Comparison of ENCODE assay signal across 9 cellular contexts in genomic region chr6:4136354-4136831, GRCh38. TPM values are rescaled to one million over a fixed set of nuclear protein-coding genes. Genes with fewer than 3 reads are reported as not detected.
DNase-seq lines count a peak whose midpoint lies in the region; ATAC-seq, FAIRE-seq and TF ChIP-seq lines count a peak whose summit lies in the region.
"Had no signal": no experiment of that assay in that cellular context is flagged by ENCODE, and none has a peak within 500 bp of the region (broad histone marks: within the 10 kb centered on the region; RNA-seq: fewer than 3 reads in every experiment).

No MANE protein-coding gene starts in this region.

- peak overlapping the region; percentile 57 for H3K9ac ChIP-seq in GM12878 (ENCODE audit: control insufficient read depth, insufficient read depth, low read length)

- TF ChIP-seq RAD21 in GM12878 (IDR thresholded peaks at IDR 0.05; ENCODE audit: insufficient read depth, low read depth, low read length) = no peak

- H3K27ac ChIP-seq in GM12878 (ENCODE audit: control insufficient read depth, insufficient read depth) (peak overlapping the region; percentile 57), tibial artery (peak overlapping the region; percentile 88 to 96)

- H3K27me3 ChIP-seq in GM12878 (replicated peaks in 1 of 2; ENCODE audit: control insufficient read depth in 2 of 2, insufficient read depth in 2 of 2, low read length in 1 of 2) (no peaks in the 10 kb centered on the region), tibial artery (no peaks in the 10 kb centered on the region)

- peak overlapping the region; percentile 76 for H2AFZ ChIP-seq in GM12878 (ENCODE audit: control insufficient read depth, low read depth, low read length)

- intact Hi-C loops in GM12878 (cut with micrococcal nuclease; ENCODE audit: unreplicated experiment) (loop anchor here (5.0 kb wide), 1 partner anchor 114 kb away; a partner anchor contains a TSS), lower leg skin (cut with DNase I; ENCODE audit: low total_unique reads) (no loop called here), tibial artery (cut with DNase I; ENCODE audit: low total_unique reads) (loop anchor here (10.0 kb wide), 1 partner anchor 392 kb away; no protein-coding TSS in a partner anchor)

- H3K4me1 Mint-ChIP-seq in activated T-cell treated with anti-CD3 and anti-CD28 coated beads, Interleukin-2, amount 50 U/mL, for 4 hours (ENCODE audit: low read depth) = peaks cover 49% of the 10 kb centered on the region

- TF ChIP-seq EP300 in GM12878 (IDR thresholded peaks at IDR 0.05; ENCODE audit: borderline replicate concordance in 1 of 2, control insufficient read depth in 1 of 2, low read depth in 2 of 2, low read length in 2 of 2) = no peak

- peak overlapping the region; percentile 83 for H3K4me3 Mint-ChIP-seq in activated T-cell treated with anti-CD3 and anti-CD28 coated beads, Interleukin-2, amount 50 U/mL, for 4 hours

- BruUV-seq in GM12878 (replicated peaks; lab: Mats Ljungman, UMichigan) = no TSS peak

- in situ Hi-C loops in GM12878 (cut with MboI) (no loop called here), GM13977 (cut with MboI; ENCODE audit: low pct_unique_long_range_greater_than_20kb, low sequenced_read_pairs, unreplicated experiment) (no loop called here)

- H3K4me3 ChIP-seq in GM12878 (peak overlapping the region; percentile 83), lower leg skin (ENCODE audit: low read depth, poor library complexity, severe bottlenecking) (peak overlapping the region; percentile 31), tibial artery (peak overlapping the region; percentile 67 to 90)

- SMC1A ChIA-PET in GM12878 (lab: Charles Lee; ENCODE audit: uncharacterized antibody, unreplicated experiment) = interaction anchor here (1.1 to 8.3 kb wide), 5 partner anchors 18 to 115 kb away, joined by 3 to 83 read pairs (median 4); no protein-coding TSS in a partner anchor

- no peaks in the 10 kb centered on the region for H3K9me3 ChIP-seq in GM12878 (replicated peaks; ENCODE audit: control insufficient read depth, insufficient read depth, low read length)
- H3K9me3 ChIP-seq in tibial artery = no peaks in the 10 kb centered on the region

- no peak for DNase-seq in activated T-cell treated with anti-CD3 and anti-CD28 coated beads, Interleukin-2, amount 50 U/mL, for 4 hours
- DNase-seq in activated T-cell treated with anti-CD3 and anti-CD28 coated beads, Interleukin-2, amount 50 U/mL, for 1 hour = no peak
- DNase-seq in GM12878 (ENCODE audit: low read depth, low spot score) (no peak), lower leg skin (ENCODE audit: low spot score in 2 of 2) (no peak), tibial artery (no peak), GM13977 (ENCODE audit: low spot score) (no peak), islet precursor cell (no peak), hypothalamus (lab: John Stamatoyannopoulos, UW) (no peak)

- POLR2A ChIA-PET in GM12878 (lab: Charles Lee) = interaction anchor here (0.5 to 3.8 kb wide), 2 partner anchors 114 to 936 kb away, joined by 3 to 29 read pairs; a partner anchor contains a TSS

- H3K79me2 ChIP-seq in GM12878 (ENCODE audit: control insufficient read depth, insufficient read depth, low read length) = peaks cover 8% of the 10 kb centered on the region

- H3K27me3 Mint-ChIP-seq in activated T-cell treated with anti-CD3 and anti-CD28 coated beads, Interleukin-2, amount 50 U/mL, for 4 hours (ENCODE audit: low read depth) = no peaks in the 10 kb centered on the region

- peaks cover 11% of the 10 kb centered on the region for H3K4me1 ChIP-seq in GM12878 (ENCODE audit: control insufficient read depth, insufficient read depth, low read length)
- peaks cover 0 to 25% (median 16%) of the 10 kb centered on the region in 4 donors for H3K4me1 ChIP-seq in tibial artery

- TF ChIP-seq CTCF in GM12878 (IDR thresholded peaks at IDR 0.05 in 2 of 3, conservative IDR thresholded peaks at IDR 0.05 in 1 of 3; ENCODE audit: control insufficient read depth in 2 of 3, extremely low read depth in 1 of 3, insufficient read depth in 1 of 3, low read depth in 3 of 3, low read length in 3 of 3) = no peak
- no peak for TF ChIP-seq CTCF in lower leg skin (IDR thresholded peaks at IDR 0.05)
- no peak for TF ChIP-seq CTCF in tibial artery (IDR thresholded peaks at IDR 0.05)
- TF ChIP-seq CTCF in GM13977 (IDR thresholded peaks at IDR 0.05; ENCODE audit: extremely low read depth, insufficient read depth, missing control alignments) = no peak

- no peak for ATAC-seq in activated T-cell treated with anti-CD3 and anti-CD28 coated beads, Interleukin-2, amount 50 U/mL, for 4 hours
- no peak for ATAC-seq in GM12878

- 0% methylated on average over 1 of the region's 1 CpG for WGBS in GM12878 (ENCODE audit: insufficient coverage, insufficient replicate concordance, low lambda C conversion rate, missing lambda C conversion rate)
- 3 to 10% methylated on average over 1 of the region's 1 CpG for WGBS in lower leg skin, 2 donors

- H3K36me3 ChIP-seq in GM12878 (ENCODE audit: control insufficient read depth in 2 of 2, insufficient read depth in 2 of 2, low read length in 1 of 2) (no peaks in the 10 kb centered on the region), tibial artery (peaks cover 6 to 13% (median 9%) of the 10 kb centered on the region in 3 donors)

- H3K4me2 ChIP-seq in GM12878 (ENCODE audit: control insufficient read depth, insufficient read depth) = peak overlapping the region; percentile 85

- CTCF ChIA-PET in GM12878 (lab: Yijun Ruan, JAX) = interaction anchor here (0.7 to 3.8 kb wide), 6 partner anchors 10 to 288 kb away, joined by 3 to 32 read pairs (median 4); partner anchors contain the start of gene FAM50B

- TF ChIP-seq POLR2A in GM12878 (IDR thresholded peaks at IDR 0.05; ENCODE audit: low read depth, low read length) (no peak), lower leg skin (IDR thresholded peaks at IDR 0.05) (no peak)

- no peak for FAIRE-seq in GM12878 (lab: Jason Lieb, UNC)

- H3K9me3 Mint-ChIP-seq in activated T-cell treated with anti-CD3 and anti-CD28 coated beads, Interleukin-2, amount 50 U/mL, for 4 hours = peaks cover 6% of the 10 kb centered on the region

- RAD21 ChIA-PET in GM12878 (lab: Charles Lee; ENCODE audit: unreplicated experiment) = interaction anchor here (1.1 to 3.5 kb wide), 4 partner anchors 12 to 119 kb away, joined by 3 to 32 read pairs (median 16); a partner anchor contains a TSS

- peaks cover 20% of the 10 kb centered on the region for H3K36me3 Mint-ChIP-seq in activated T-cell treated with anti-CD3 and anti-CD28 coated beads, Interleukin-2, amount 50 U/mL, for 4 hours (ENCODE audit: insufficient read depth)

- no peaks in the 10 kb centered on the region for H4K20me1 ChIP-seq in GM12878 (ENCODE audit: control insufficient read depth, insufficient read depth)

RNA-seq across cellular contexts. Expression of gene ECI2, which starts 1.0 kb away (rescaled TPM):
- 10 to 100 TPM; 12.5 to 14.2 (median 13.2) TPM for total RNA-seq in activated T-cell treated with anti-CD3 and anti-CD28 coated beads, Interleukin-2, amount 50 U/mL, for 4 hours
- 40.3 and 42.4 TPM in 2 replicates for total RNA-seq in GM12878 (2013; cell fraction: nucleolus; rRNA removed)
- total RNA-seq in GM12878 (2014; rRNA removed) (48.8 and 49.3 TPM in 2 replicates), GM12878 (2014; rRNA removed; fragmentation: Illumina TruSeq; extraction: Trizol) (60.9 and 62.5 TPM in 2 replicates), GM12878 (2021) (38.7 and 39.4 TPM in 2 replicates), lower leg skin (10 to 100 TPM; 22.8 to 35.4 (median 30.2) TPM)
- polyA plus RNA-seq in GM12878 (2011; ENCODE audit: low read depth) = 36.0 TPM
- polyA plus RNA-seq in GM12878 (2011; rRNA removed) (75.3 and 90.7 TPM in 2 replicates), GM12878 (2014; fragmentation: Illumina TruSeq; extraction: Trizol) (73.3 and 99.3 TPM in 2 replicates), GM12878 (2014; fragmentation: Nextera tagmentation; extraction: Ambion mirVana) (100 to 1,000 TPM; 120 to 129 TPM), GM12878 (2014; rRNA removed) (40.2 and 45.2 TPM in 2 replicates), GM12878 (2016; fragmentation: Nextera tagmentation; extraction: Ambion mirVana) (10 to 100 TPM; 53.7 to 57.6 TPM)
- 74.4 and 79.9 TPM in 2 replicates for polyA plus RNA-seq in GM12878 (2011; cell fraction: cytosol; rRNA removed)
- 67.4 and 84.6 TPM in 2 replicates for polyA plus RNA-seq in GM12878 (2011; cell fraction: nucleus; rRNA removed)
- 40.9 and 48.7 TPM in 2 replicates for polyA plus RNA-seq in GM12878 (2012)
- polyA minus RNA-seq in GM12878 (2011; rRNA and poly(A)+ RNA removed) = 78.8 and 88.5 TPM in 2 replicates
- 24.0 and 31.5 TPM in 2 replicates for polyA minus RNA-seq in GM12878 (2011; cell fraction: cytosol; rRNA and poly(A)+ RNA removed)
- 28.0 and 34.9 TPM in 2 replicates for polyA minus RNA-seq in GM12878 (2011; cell fraction: nucleus; rRNA and poly(A)+ RNA removed)

RNA-seq across cellular contexts. Expression of gene FAM217A, which starts 57.5 kb away (rescaled TPM):
- not detected for total RNA-seq in activated T-cell treated with anti-CD3 and anti-CD28 coated beads, Interleukin-2, amount 50 U/mL, for 4 hours
- not detected in 2 replicates for total RNA-seq in GM12878 (2013; cell fraction: nucleolus; rRNA removed)
- total RNA-seq in GM12878 (2014; rRNA removed) (not detected in 2 replicates), GM12878 (2014; rRNA removed; fragmentation: Illumina TruSeq; extraction: Trizol) (not detected in 2 replicates), GM12878 (2021) (not detected in 2 replicates), lower leg skin (not detected)
- polyA plus RNA-seq in GM12878 (2011; ENCODE audit: low read depth) = not detected
- polyA plus RNA-seq in GM12878 (2011; rRNA removed) (not detected in 2 replicates), GM12878 (2014; fragmentation: Illumina TruSeq; extraction: Trizol) (not detected in 2 replicates), GM12878 (2014; fragmentation: Nextera tagmentation; extraction: Ambion mirVana) (not detected), GM12878 (2014; rRNA removed) (not detected in 2 replicates), GM12878 (2016; fragmentation: Nextera tagmentation; extraction: Ambion mirVana) (under 1 TPM; 0.09 to 0.11 TPM)
- not detected in 2 replicates for polyA plus RNA-seq in GM12878 (2011; cell fraction: cytosol; rRNA removed)
- not detected in 2 replicates for polyA plus RNA-seq in GM12878 (2011; cell fraction: nucleus; rRNA removed)
- polyA plus RNA-seq in GM12878 (2012) = 1.4 TPM in 1 of 2 replicates, not detected in the other
- polyA minus RNA-seq in GM12878 (2011; rRNA and poly(A)+ RNA removed) = not detected in 2 replicates
- not detected in 2 replicates for polyA minus RNA-seq in GM12878 (2011; cell fraction: cytosol; rRNA and poly(A)+ RNA removed)
- not detected in 2 replicates for polyA minus RNA-seq in GM12878 (2011; cell fraction: nucleus; rRNA and poly(A)+ RNA removed)
- total RNA-seq: M059J had no signal

Comparison
In these comparisons a context has a peak if more than half of its experiments do, and no peak if none do; other contexts are left out.
1. H3K4me3 ChIP-seq: peak in every context shown above with its lines; median percentile 83 in GM12878; 78 in tibial artery; 31 in lower leg skin.